ENCODE assay signal across 23 cellular contexts in genomic region chr1:172814428-172814827, GRCh38.
DNase-seq lines count a peak whose midpoint lies in the region; ATAC-seq lines count a peak whose summit lies in the region.
"Had no signal": no experiment of that assay in that cellular context is flagged by ENCODE, and none has a peak within 500 bp of the region (broad histone marks: within the 10 kb centered on the region; RNA-seq: fewer than 3 reads in every experiment).

No MANE protein-coding gene starts in this region.

- peaks cover 76% of the 10 kb centered on the region for H3K4me1 ChIP-seq in Karpas-422 (ENCODE audit: low read length)

- no peaks in the 10 kb centered on the region for H3K9me2 ChIP-seq in Karpas-422 (replicated peaks; ENCODE audit: insufficient read depth, low read length)

- H3K27me3 Mint-ChIP-seq in activated CD4-positive, alpha-beta T cell treated with anti-CD3 and anti-CD28 coated beads, Interleukin-2, amount 10 ng/mL, durations not matched to agents 24 days and 14 days: peaks cover 14% of the 10 kb centered on the region
- H3K27me3 Mint-ChIP-seq in activated CD4-positive, alpha-beta T cell treated with anti-CD3 and anti-CD28 coated beads for 36 hours: peaks cover 8% of the 10 kb centered on the region
- H3K27me3 Mint-ChIP-seq: CD4-positive, alpha-beta memory T cell; CD4-positive, CD25-positive, alpha-beta regulatory T cell; CD8-positive, alpha-beta memory T cell had no signal

- H3K27me3 ChIP-seq in Karpas-422 (ENCODE audit: low read length): no peaks in the 10 kb centered on the region
- H3K27me3 ChIP-seq: BE2C, BLaER1 had no signal

- CTCF ChIA-PET in activated CD4-positive, alpha-beta T cell treated with anti-CD3 and anti-CD28 coated beads for 36 hours (lab: Charles Lee): no interaction called here

- peaks cover 40% of the 10 kb centered on the region for H3K9me3 Mint-ChIP-seq in activated CD4-positive, alpha-beta T cell treated with anti-CD3 and anti-CD28 coated beads, Interleukin-2, amount 10 ng/mL, durations not matched to agents 24 days and 14 days
- H3K9me3 Mint-ChIP-seq in activated CD4-positive, alpha-beta T cell treated with anti-CD3 and anti-CD28 coated beads for 36 hours (ENCODE audit: low read depth): peaks cover 17% of the 10 kb centered on the region

- DNase-seq in activated CD4-positive, alpha-beta T cell treated with anti-CD3 and anti-CD28 coated beads, Interleukin-2, amount 10 ng/mL, durations not matched to agents 24 days and 14 days: peak; percentile 37
- DNase-seq in activated CD4-positive, alpha-beta T cell treated with anti-CD3 and anti-CD28 coated beads for 36 hours: no peak
- DNase-seq in Karpas-422: no peak
- no peak for DNase-seq in activated T-cell treated with anti-CD3 and anti-CD28 coated beads, Interleukin-2, amount 50 U/mL, for 1 hour
- DNase-seq: ACHN; BE2C; C1 segment of cervical spinal cord; CD4-positive, alpha-beta memory T cell; CD4-positive, CD25-positive, alpha-beta regulatory T cell; CD8-positive, alpha-beta memory T cell; COR-L47; DMS 273 treated with DMSO at 0.1 percent for 48 hours; DMS153; DMS53; DMS79; DND-41; EL; GDM1 had no signal

- no peak for ATAC-seq in activated CD4-positive, alpha-beta T cell treated with anti-CD3 and anti-CD28 coated beads for 36 hours
- no peak for ATAC-seq in HG02678 (IDR thresholded peaks at IDR 0.05; ENCODE audit: unreplicated experiment)
- ATAC-seq: GM12878 had no signal

- H3K4me3 Mint-ChIP-seq in activated CD4-positive, alpha-beta T cell treated with anti-CD3 and anti-CD28 coated beads, Interleukin-2, amount 10 ng/mL, durations not matched to agents 24 days and 14 days: no peak overlapping the region
- no peak overlapping the region for H3K4me3 Mint-ChIP-seq in activated CD4-positive, alpha-beta T cell treated with anti-CD3 and anti-CD28 coated beads for 36 hours
- H3K4me3 Mint-ChIP-seq: CD14-positive monocyte; CD4-positive, CD25-positive, alpha-beta regulatory T cell; CD8-positive, alpha-beta memory T cell had no signal

- H3K36me3 Mint-ChIP-seq in activated CD4-positive, alpha-beta T cell treated with anti-CD3 and anti-CD28 coated beads, Interleukin-2, amount 10 ng/mL, durations not matched to agents 24 days and 14 days (ENCODE audit: low read depth): peaks cover 9% of the 10 kb centered on the region
- H3K36me3 Mint-ChIP-seq in activated CD4-positive, alpha-beta T cell treated with anti-CD3 and anti-CD28 coated beads for 36 hours (ENCODE audit: low read depth): peaks cover 6% of the 10 kb centered on the region
- H3K36me3 Mint-ChIP-seq: CD14-positive monocyte; CD4-positive, alpha-beta memory T cell; CD4-positive, CD25-positive, alpha-beta regulatory T cell had no signal

- no peaks in the 10 kb centered on the region for H3K36me3 ChIP-seq in Karpas-422 (ENCODE audit: insufficient read depth, low read length)
- H3K36me3 ChIP-seq: BE2C, BLaER1 had no signal

- no peaks in the 10 kb centered on the region for H3K79me2 ChIP-seq in Karpas-422 (ENCODE audit: low read length)

- no peak overlapping the region for H3K27ac Mint-ChIP-seq in activated CD4-positive, alpha-beta T cell treated with anti-CD3 and anti-CD28 coated beads, Interleukin-2, amount 10 ng/mL, durations not matched to agents 24 days and 14 days
- H3K27ac Mint-ChIP-seq in activated CD4-positive, alpha-beta T cell treated with anti-CD3 and anti-CD28 coated beads for 36 hours: no peak overlapping the region
- H3K27ac Mint-ChIP-seq: CD4-positive, CD25-positive, alpha-beta regulatory T cell had no signal

- POLR2A ChIA-PET in activated CD4-positive, alpha-beta T cell treated with anti-CD3 and anti-CD28 coated beads for 36 hours (lab: Charles Lee): no interaction called here

- H3K9me3 ChIP-seq in Karpas-422 (ENCODE audit: low read length): peaks cover 5% of the 10 kb centered on the region; the same call in 1 of the 2 replicates
- H3K9me3 ChIP-seq: BE2C had no signal

- peaks cover 31% of the 10 kb centered on the region for H3K4me1 Mint-ChIP-seq in activated CD4-positive, alpha-beta T cell treated with anti-CD3 and anti-CD28 coated beads, Interleukin-2, amount 10 ng/mL, durations not matched to agents 24 days and 14 days
- H3K4me1 Mint-ChIP-seq in activated CD4-positive, alpha-beta T cell treated with anti-CD3 and anti-CD28 coated beads for 36 hours: peaks cover 26% of the 10 kb centered on the region

- H3K27ac ChIP-seq in Karpas-422 (ENCODE audit: low read length): peak overlapping the region; percentile 96; the same call in 1 of the 2 replicates
- H3K27ac ChIP-seq: 22Rv1, BLaER1 had no signal

- intact Hi-C loops in activated CD4-positive, alpha-beta T cell treated with anti-CD3 and anti-CD28 coated beads, Interleukin-2, amount 10 ng/mL, durations not matched to agents 24 days and 14 days (cut with micrococcal nuclease): no loop called here
- intact Hi-C loops in activated CD4-positive, alpha-beta T cell treated with anti-CD3 and anti-CD28 coated beads for 36 hours (cut with DNase I, micrococcal nuclease): loop anchor here in 1 of 2 experiments (10.0 kb wide), 1 partner anchor 590 kb away; no protein-coding TSS in a partner anchor

- no peak overlapping the region for H3K9ac ChIP-seq in Karpas-422 (ENCODE audit: low read length)
- H3K9ac ChIP-seq: BLaER1 had no signal

- no peak overlapping the region for H3K4me2 ChIP-seq in Karpas-422 (ENCODE audit: low read depth, low read length, poor library complexity, severe bottlenecking)
- H3K4me2 ChIP-seq: BLaER1 had no signal

- no peak overlapping the region for H2AFZ ChIP-seq in Karpas-422 (ENCODE audit: low read length)

- no peak overlapping the region for H3K4me3 ChIP-seq in Karpas-422 (ENCODE audit: low read length)
- H3K4me3 ChIP-seq: BLaER1, GM12878 had no signal

- H4K20me1 ChIP-seq in Karpas-422 (ENCODE audit: insufficient read depth, low read depth, low read length): no peaks in the 10 kb centered on the region
- H4K20me1 ChIP-seq: BLaER1 had no signal
